In the genomic region with DNA sequence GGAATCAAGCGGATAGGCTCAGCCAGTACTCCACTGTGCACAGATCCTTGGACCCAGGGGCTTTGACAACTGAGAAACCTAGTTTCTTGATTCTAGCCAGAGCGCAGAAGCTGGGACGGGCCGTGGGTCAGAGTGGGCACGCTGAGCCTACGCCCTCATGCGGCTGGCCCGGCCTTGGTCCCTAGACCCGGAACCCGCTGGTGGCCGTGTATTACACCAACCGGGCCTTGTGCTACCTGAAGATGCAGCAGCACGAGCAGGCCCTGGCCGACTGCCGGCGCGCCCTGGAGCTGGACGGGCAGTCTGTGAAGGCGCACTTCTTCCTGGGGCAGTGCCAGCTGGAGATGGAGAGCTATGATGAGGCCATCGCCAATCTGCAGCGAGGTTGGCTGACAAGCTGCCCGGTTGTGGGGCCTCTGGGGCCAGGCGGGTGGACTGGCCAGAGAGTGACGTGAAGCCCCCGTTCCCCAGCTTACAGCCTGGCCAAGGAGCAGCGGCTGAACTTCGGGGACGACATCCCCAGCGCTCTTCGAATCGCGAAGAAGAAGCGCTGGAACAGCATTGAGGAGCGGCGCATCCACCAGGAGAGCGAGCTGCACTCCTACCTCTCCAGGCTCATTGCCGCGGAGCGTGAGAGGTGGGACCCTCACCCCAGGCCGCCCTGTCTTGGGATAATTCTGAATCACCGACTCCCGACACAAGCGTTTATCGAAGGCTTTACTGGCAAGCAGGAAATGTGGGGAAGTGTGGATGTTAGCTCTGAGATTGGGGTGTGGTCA, we compare ENCODE assay signal across 6 cellular contexts. TPM values are rescaled to one million over a fixed set of nuclear protein-coding genes. Genes with fewer than 3 reads are reported as not detected.
DNase-seq lines count a peak whose midpoint lies in the region; ATAC-seq and TF ChIP-seq lines count a peak whose summit lies in the region.

No MANE protein-coding gene starts in this region.

- no peak overlapping the region for H3K18ac ChIP-seq in IMR-90 (ENCODE audit: low read depth, low read length)

- peaks cover 25% of the 10 kb centered on the region for H3K4me1 Mint-ChIP-seq in neural progenitor cell

- no peak for TF ChIP-seq RAD21 in IMR-90 (IDR thresholded peaks at IDR 0.05; ENCODE audit: low read length)

- H4K5ac ChIP-seq in IMR-90 (ENCODE audit: low read depth, low read length), result no peak overlapping the region; the same call in 1 of the 2 replicates

- H3K4me3 ChIP-seq in IMR-90 (ENCODE audit: insufficient read depth, low read depth, low read length) (peak overlapping the region; percentile 96), mammary epithelial cell (replicated peaks in 1 of 3; ENCODE audit: insufficient read depth in 1 of 3, low read depth in 2 of 3, low read length in 3 of 3) (peak overlapping the region; percentile 72 to 81 (median 76)), neural progenitor cell (peak overlapping the region; percentile 94)

- no peak for TF ChIP-seq POLR2A in IMR-90 (IDR thresholded peaks at IDR 0.05; ENCODE audit: low read depth, low read length)

- peak overlapping the region; percentile 14 for H2BK5ac ChIP-seq in IMR-90 (ENCODE audit: low read depth, low read length, poor library complexity, severe bottlenecking)

- H3K27me3 ChIP-seq in IMR-90 (ENCODE audit: control insufficient read depth, insufficient read depth, low read length), result no peaks in the 10 kb centered on the region
- no peaks in the 10 kb centered on the region for H3K27me3 ChIP-seq in mammary epithelial cell (ENCODE audit: insufficient read depth, low read length)
- peaks cover 3% of the 10 kb centered on the region for H3K27me3 ChIP-seq in neural progenitor cell

- H3K27ac Mint-ChIP-seq in neural progenitor cell, result no peak overlapping the region

- H3K27ac ChIP-seq in IMR-90 (ENCODE audit: insufficient read depth, low read length) (peak overlapping the region; percentile 82), mammary epithelial cell (ENCODE audit: insufficient read depth, low read depth, low read length) (peak overlapping the region; percentile 45), neural progenitor cell (no peak overlapping the region)

- H3K27me3 Mint-ChIP-seq in neural progenitor cell (ENCODE audit: insufficient read depth, low read depth), result peaks cover 8% of the 10 kb centered on the region

- peaks cover 34% of the 10 kb centered on the region for H4K20me1 ChIP-seq in IMR-90 (ENCODE audit: insufficient read depth, low read length)
- H4K20me1 ChIP-seq in mammary epithelial cell (ENCODE audit: insufficient read depth, low read length), result no peaks in the 10 kb centered on the region
- peaks cover 34% of the 10 kb centered on the region for H4K20me1 ChIP-seq in neural progenitor cell (ENCODE audit: low read depth)

- POLR2A ChIA-PET in IMR-90 (lab: Charles Lee; ENCODE audit: unreplicated experiment), result no interaction called here

- no peak overlapping the region for H2BK15ac ChIP-seq in IMR-90 (ENCODE audit: low read depth, low read length)

- no peak for ATAC-seq in IMR-90 (ENCODE audit: low read depth)
- ATAC-seq in GM21447 (IDR thresholded peaks at IDR 0.05; ENCODE audit: unreplicated experiment), result no peak
- ATAC-seq in HG03196 (IDR thresholded peaks at IDR 0.05; ENCODE audit: unreplicated experiment), result no peak

- peak overlapping the region; percentile 39; the same call in 1 of the 2 replicates for H3K23ac ChIP-seq in IMR-90 (ENCODE audit: low read depth, low read length)

- H3K9me3 ChIP-seq in IMR-90 (ENCODE audit: control insufficient read depth, insufficient read depth, low read length), result no peaks in the 10 kb centered on the region
- no peaks in the 10 kb centered on the region for H3K9me3 ChIP-seq in mammary epithelial cell (replicated peaks; ENCODE audit: insufficient read depth, low read length)
- H3K9me3 ChIP-seq in neural progenitor cell (ENCODE audit: low read depth), result no peaks in the 10 kb centered on the region

- peaks cover 9 to 40% of the 10 kb centered on the region in 2 experiments; a peak in 3 of 4 replicates for H3K79me1 ChIP-seq in IMR-90 (ENCODE audit: low read depth in 1 of 2, low read length in 2 of 2)

- H2AK9ac ChIP-seq in IMR-90 (replicated peaks; ENCODE audit: low read depth, low read length, poor library complexity), result peak overlapping the region; percentile 95

- intact Hi-C loops in IMR-90 (cut with micrococcal nuclease), result no loop called here
- intact Hi-C loops in mammary epithelial cell (cut with micrococcal nuclease), result loop anchor here (5.0 kb wide), 1 partner anchor 279 kb away; a partner anchor contains a TSS

- no TSS peak for BruUV-seq in IMR-90 (replicated peaks; lab: Mats Ljungman, UMichigan)
- no TSS peak for BruUV-seq in mammary epithelial cell (replicated peaks; lab: Mats Ljungman, UMichigan)

- H3K9me3 Mint-ChIP-seq in neural progenitor cell, result no peaks in the 10 kb centered on the region

- H4K91ac ChIP-seq in IMR-90 (ENCODE audit: insufficient read depth, low read depth, low read length), result no peak overlapping the region

- no peak overlapping the region for H2BK20ac ChIP-seq in IMR-90 (ENCODE audit: low read depth, low read length)

- H3K9ac ChIP-seq in IMR-90 (ENCODE audit: low read depth, low read length) (peak overlapping the region; percentile 80), mammary epithelial cell (ENCODE audit: insufficient read depth, low read length) (peak overlapping the region; percentile 60), neural progenitor cell (peak overlapping the region; percentile 75)

- H3K4ac ChIP-seq in IMR-90 (ENCODE audit: low read depth, low read length), result no peak overlapping the region

- peak overlapping the region; percentile 82 for H3K4me3 Mint-ChIP-seq in neural progenitor cell

- H3K14ac ChIP-seq in IMR-90 (replicated peaks; ENCODE audit: low read depth, low read length), result 0 out of 2 replicates have a peak overlapping the region, but pooled peaks have one; percentile 23

- TF ChIP-seq CTCF in AG09319 (IDR thresholded peaks at IDR 0.05; ENCODE audit: low read depth, low read length) (peak; percentile 19; the same call in 1 of the 2 replicates), IMR-90 (conservative IDR thresholded peaks at IDR 0.05; ENCODE audit: low read depth, low read length) (peak; percentile 16; the same call in 1 of the 2 replicates), mammary epithelial cell (conservative IDR thresholded peaks at IDR 0.05 in 1 of 2, IDR thresholded peaks at IDR 0.05 in 1 of 2; ENCODE audit: extremely low read depth in 1 of 2, insufficient read depth in 1 of 2, low read depth in 1 of 2, low read length in 2 of 2) (peak in 1 of 2 donors; percentile 32), neural progenitor cell (IDR thresholded peaks at IDR 0.05) (peak; percentile 26)

- H2AFZ ChIP-seq in IMR-90 (replicated peaks; ENCODE audit: low read length, poor library complexity), result no peak overlapping the region
- no peak overlapping the region for H2AFZ ChIP-seq in mammary epithelial cell (ENCODE audit: low read depth, low read length)
- no peak overlapping the region for H2AFZ ChIP-seq in neural progenitor cell (replicated peaks)

- H3F3A ChIP-seq in neural progenitor cell (ENCODE audit: low read depth), result peaks cover 60% of the 10 kb centered on the region

- CTCF ChIA-PET in IMR-90 (lab: Yijun Ruan, JAX), result no interaction called here
- CTCF ChIA-PET in mammary epithelial cell (lab: Charles Lee; ENCODE audit: low non-redundant PET), result no interaction called here

- no peak for DNase-seq in AG09319 (ENCODE audit: extremely low read depth, low read depth)
- DNase-seq in IMR-90, result peak; percentile 49
- DNase-seq in mammary epithelial cell, result peak; percentile 55
- DNase-seq in neural progenitor cell (ENCODE audit: low spot score), result peak; percentile 53

- H3K4me2 ChIP-seq in IMR-90 (ENCODE audit: low read depth, low read length) (peak overlapping the region; percentile 98), mammary epithelial cell (ENCODE audit: insufficient read depth, low read depth, low read length) (peak overlapping the region; percentile 100), neural progenitor cell (peak overlapping the region; percentile 100)

- in situ Hi-C loops in IMR-90 (cut with MboI; ENCODE audit: low sequenced_read_pairs), result no loop called here
- in situ Hi-C loops in mammary epithelial cell (cut with MboI; ENCODE audit: low sequenced_read_pairs in 2 of 2), result no loop called here

- peak overlapping the region; percentile 11; the same call in 1 of the 2 replicates for H2AK5ac ChIP-seq in IMR-90 (ENCODE audit: low read depth, low read length)

- no peak overlapping the region; a peak in 1 of 4 replicates for H4K8ac ChIP-seq in IMR-90 (ENCODE audit: low read depth in 2 of 2, low read length in 2 of 2)

- 48% methylated on average over 25 of the region's 44 CpGs; no CpG with 5 or more reads in 1 of the 2 experiments for whole genome bisulfite sequencing in IMR-90 (ENCODE audit: extremely low coverage in 2 of 2, insufficient read length in 1 of 2), 2 experiments
- WGBS in mammary epithelial cell (ENCODE audit: low coverage, missing lambda C conversion rate), result 42% methylated on average over 36 of the region's 44 CpGs

- dilution Hi-C loops in IMR-90 (cut with HindIII; ENCODE audit: low sequenced_read_pairs, unreplicated experiment), result no loop called here
- dilution Hi-C loops in mammary epithelial cell (cut with HindIII; ENCODE audit: low sequenced_read_pairs), result no loop called here

- H3K36me3 Mint-ChIP-seq in neural progenitor cell, result peaks cover 3% of the 10 kb centered on the region

- H3K56ac ChIP-seq in IMR-90 (ENCODE audit: extremely low read depth, insufficient read depth, low read length), result no peak overlapping the region

- peaks cover 49% of the 10 kb centered on the region for H3K79me2 ChIP-seq in mammary epithelial cell (ENCODE audit: insufficient read depth, low read length)
- H3K79me2 ChIP-seq in neural progenitor cell (ENCODE audit: low read depth), result peaks cover 33% of the 10 kb centered on the region

- no peak overlapping the region for H2BK120ac ChIP-seq in IMR-90 (ENCODE audit: low read depth, low read length)

- peaks cover 32% of the 10 kb centered on the region for H3K36me3 ChIP-seq in IMR-90 (ENCODE audit: control insufficient read depth, insufficient read depth, low read length)
- H3K36me3 ChIP-seq in mammary epithelial cell (ENCODE audit: insufficient read depth, low read length), result peaks cover 17% of the 10 kb centered on the region
- peaks cover 2% of the 10 kb centered on the region for H3K36me3 ChIP-seq in neural progenitor cell

- peaks cover 15% of the 10 kb centered on the region for H3K9me1 ChIP-seq in IMR-90 (ENCODE audit: insufficient read depth, low read length)

- peaks cover 20% of the 10 kb centered on the region for H3K4me1 ChIP-seq in IMR-90 (ENCODE audit: control insufficient read depth, insufficient read depth, low read length)
- H3K4me1 ChIP-seq in mammary epithelial cell (ENCODE audit: insufficient read depth, low read length), result peaks cover 76% of the 10 kb centered on the region
- H3K4me1 ChIP-seq in neural progenitor cell, result peaks cover 14% of the 10 kb centered on the region

RNA-seq across cellular contexts. Expression of a gene that starts 0.9 kb away (rescaled TPM):
- total RNA-seq in IMR-90 (2012; rRNA removed) (162 and 183 TPM in 2 replicates), mammary epithelial cell (100 to 1,000 TPM; 126 to 156 TPM), neural progenitor cell (ENCODE audit: low replicate concordance) (27.0 and 79.5 TPM in 2 replicates)
- polyA plus RNA-seq in IMR-90 (2012; rRNA removed) (186 and 195 TPM in 2 replicates), mammary epithelial cell (189 TPM)
- polyA plus RNA-seq in IMR-90 (2012; cell fraction: cytosol; rRNA removed), result 197 and 230 TPM in 2 replicates
- 258 and 444 TPM in 2 replicates for polyA plus RNA-seq in IMR-90 (2012; cell fraction: nucleus; rRNA removed; ENCODE audit: low replicate concordance)
- polyA minus RNA-seq in mammary epithelial cell, result 105 TPM

RNA-seq across cellular contexts. Expression of a gene that starts 3.0 kb away (rescaled TPM):
- 17.2 and 17.7 TPM in 2 replicates for total RNA-seq in IMR-90 (2012; rRNA removed)
- 62.5 and 72.2 TPM in 2 replicates for polyA plus RNA-seq in IMR-90 (2012; rRNA removed)
- polyA plus RNA-seq in IMR-90 (2012; cell fraction: cytosol; rRNA removed), result 54.7 and 85.9 TPM in 2 replicates
- 54.8 and 132 TPM in 2 replicates for polyA plus RNA-seq in IMR-90 (2012; cell fraction: nucleus; rRNA removed; ENCODE audit: low replicate concordance)
- total RNA-seq in mammary epithelial cell, result 10 to 100 TPM; 21.2 to 32.4 TPM
- polyA plus RNA-seq in mammary epithelial cell, result 42.5 TPM
- polyA minus RNA-seq in mammary epithelial cell, result 18.5 TPM
- total RNA-seq in neural progenitor cell (ENCODE audit: low replicate concordance), result 32.1 and 54.8 TPM in 2 replicates

RNA-seq across cellular contexts. Expression of a gene that starts 5.7 kb away (rescaled TPM):
- total RNA-seq in IMR-90 (2012; rRNA removed) (0.72 and 0.83 TPM in 2 replicates), mammary epithelial cell (1 to 10 TPM; 3.2 to 6.1 TPM), neural progenitor cell (ENCODE audit: low replicate concordance) (0.28 and 5.3 TPM in 2 replicates)
- polyA plus RNA-seq in IMR-90 (2012; rRNA removed) (4.1 and 4.8 TPM in 2 replicates), mammary epithelial cell (2.1 TPM)
- 4.0 and 5.9 TPM in 2 replicates for polyA plus RNA-seq in IMR-90 (2012; cell fraction: cytosol; rRNA removed)
- 37.4 and 102 TPM in 2 replicates for polyA plus RNA-seq in IMR-90 (2012; cell fraction: nucleus; rRNA removed; ENCODE audit: low replicate concordance)
- polyA minus RNA-seq in mammary epithelial cell, result not detected

RNA-seq across cellular contexts. Expression of a gene that starts 9.0 kb away (rescaled TPM):
- total RNA-seq in IMR-90 (2012; rRNA removed) (0.72 and 1.1 TPM in 2 replicates), mammary epithelial cell (10 to 100 TPM in 1 of 2 donors, 1 to 10 TPM in 1; 5.3 to 10.3 TPM), neural progenitor cell (ENCODE audit: low replicate concordance) (3.5 and 12.5 TPM in 2 replicates)
- polyA plus RNA-seq in IMR-90 (2012; rRNA removed) (8.7 and 10.8 TPM in 2 replicates), mammary epithelial cell (4.3 TPM)
- polyA plus RNA-seq in IMR-90 (2012; cell fraction: cytosol; rRNA removed), result 7.8 and 7.9 TPM in 2 replicates
- polyA plus RNA-seq in IMR-90 (2012; cell fraction: nucleus; rRNA removed; ENCODE audit: low replicate concordance), result 22.4 and 54.8 TPM in 2 replicates
- polyA minus RNA-seq in mammary epithelial cell, result 6.9 TPM

RNA-seq across cellular contexts. Expression of a gene that starts 13.2 kb away (rescaled TPM):
- 20.0 and 20.3 TPM in 2 replicates for total RNA-seq in IMR-90 (2012; rRNA removed)
- 181 and 228 TPM in 2 replicates for polyA plus RNA-seq in IMR-90 (2012; rRNA removed)
- polyA plus RNA-seq in IMR-90 (2012; cell fraction: cytosol; rRNA removed), result 70.1 and 99.5 TPM in 2 replicates
- 1,124 and 3,095 TPM in 2 replicates for polyA plus RNA-seq in IMR-90 (2012; cell fraction: nucleus; rRNA removed; ENCODE audit: low replicate concordance)
- total RNA-seq in mammary epithelial cell, result 100 to 1,000 TPM in 1 of 2 donors, 10 to 100 TPM in 1; 48.8 to 154 TPM
- polyA plus RNA-seq in mammary epithelial cell, result 87.3 TPM
- 29.5 TPM for polyA minus RNA-seq in mammary epithelial cell
- total RNA-seq in neural progenitor cell (ENCODE audit: low replicate concordance), result 34.0 and 138 TPM in 2 replicates
